ENCODE assay signal across 10 cellular contexts in genomic region chr18:2387588-2387987, GRCh38.
"Had no signal": no experiment of that assay in that cellular context is flagged by ENCODE, and none has a peak within 500 bp of the region (broad histone marks: within the 10 kb centered on the region; RNA-seq: fewer than 3 reads in every experiment).

No MANE protein-coding gene starts in this region.

- H3K36me3 ChIP-seq: HAP-1 had no signal

- H3K9me3 ChIP-seq: HAP-1 had no signal

- H2AFZ ChIP-seq: GM23248 had no signal

- H3K4me3 ChIP-seq: GM23248, HAP-1 had no signal

- H3K9ac ChIP-seq: GM23248, KMS-11 had no signal

- FAIRE-seq: HTR-8/SVneo had no signal

- H3K27ac ChIP-seq: GM23248, KMS-11 had no signal

- DNase-seq: GM23248, GOT3, H7, HFFc6, IMR-90, KBM-7 had no signal

- H3K4me1 ChIP-seq: HAP-1 had no signal

- H3K4me2 ChIP-seq: KMS-11 had no signal

- ATAC-seq: HCT116 had no signal
